23 cellular contexts compared by ENCODE assay signal in the genomic region with DNA sequence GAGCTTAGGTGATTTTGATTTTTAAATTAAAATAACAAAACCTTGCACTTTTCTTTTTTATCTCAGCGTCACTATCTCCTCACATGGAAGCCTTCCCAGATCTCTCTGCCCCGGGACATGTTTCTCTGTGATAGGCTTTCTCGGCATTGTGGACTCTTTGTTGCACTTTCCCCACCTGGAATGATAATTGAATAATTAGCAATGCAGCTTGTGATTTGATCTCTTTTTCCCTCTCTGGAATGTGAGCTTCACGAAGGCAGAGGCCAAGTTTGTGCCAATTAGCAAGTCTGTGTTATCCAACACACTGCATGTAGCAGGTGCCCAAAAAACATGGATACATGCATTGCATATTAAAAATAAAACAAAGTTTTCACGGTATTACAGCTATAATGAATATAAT.
A peak's percentile ranks its signal among the peaks of the same experiment; 100 is the strongest.
DNase-seq lines count a peak whose midpoint lies in the region; ATAC-seq and TF ChIP-seq lines count a peak whose summit lies in the region.
"Had no signal": no experiment of that assay in that cellular context is flagged by ENCODE, and none has a peak within 500 bp of the region (broad histone marks: within the 10 kb centered on the region; RNA-seq: fewer than 3 reads in every experiment).

No MANE protein-coding gene starts in this region.

- H3K36me3 Mint-ChIP-seq in endodermal cell (ENCODE audit: low read depth) = no peaks in the 10 kb centered on the region
- H3K36me3 Mint-ChIP-seq: CD4-positive, CD25-positive, alpha-beta regulatory T cell; CD8-positive, alpha-beta memory T cell had no signal

- H3K4me3 Mint-ChIP-seq in endodermal cell = no peak overlapping the region
- H3K4me3 Mint-ChIP-seq: CD4-positive, CD25-positive, alpha-beta regulatory T cell; CD8-positive, alpha-beta memory T cell; GM23338 had no signal

- H3K9me3 Mint-ChIP-seq in endodermal cell = no peaks in the 10 kb centered on the region
- H3K9me3 Mint-ChIP-seq: GM23338 had no signal

- ATAC-seq in HG02981 (IDR thresholded peaks at IDR 0.05; ENCODE audit: unreplicated experiment) (no peak), HG02938 (IDR thresholded peaks at IDR 0.05; ENCODE audit: unreplicated experiment) (no peak)
- ATAC-seq: GM12878, GM23338, K562 had no signal

- H3K27ac Mint-ChIP-seq in endodermal cell = no peak overlapping the region
- H3K27ac Mint-ChIP-seq: CD4-positive, CD25-positive, alpha-beta regulatory T cell; CD8-positive, alpha-beta memory T cell; GM23338 had no signal

- WGBS in endodermal cell (ENCODE audit: insufficient coverage in 1 of 2, insufficient read length in 1 of 2), 2 experiments = 21 to 47% methylated on average over 3 to 4 of the region's 5 CpGs
- 20% methylated on average over 1 of the region's 5 CpGs; no CpG with 5 or more reads in 1 of the 2 experiments for WGBS in mesodermal cell (ENCODE audit: insufficient coverage in 2 of 2), 2 experiments
- 47% methylated on average over 5 of the region's 5 CpGs for WGBS in smooth muscle cell (ENCODE audit: low lambda C conversion rate)

- H3K4me3 ChIP-seq in endodermal cell (ENCODE audit: low read length) (no peak overlapping the region), mesodermal cell (ENCODE audit: extremely low read depth, insufficient read depth, low read length, poor library complexity, severe bottlenecking) (no peak overlapping the region), smooth muscle cell (no peak overlapping the region)
- H3K4me3 ChIP-seq: GM12878, GM23338, K562 had no signal

- peaks cover 15% of the 10 kb centered on the region for H3K27me3 Mint-ChIP-seq in endodermal cell (ENCODE audit: insufficient read depth)
- H3K27me3 Mint-ChIP-seq: CD4-positive, CD25-positive, alpha-beta regulatory T cell had no signal

- H3F3A ChIP-seq in smooth muscle cell (ENCODE audit: low read depth) = peaks cover 5% of the 10 kb centered on the region

- H3K4me1 ChIP-seq in endodermal cell (ENCODE audit: control insufficient read depth, insufficient read depth, low read length) (peaks cover 2% of the 10 kb centered on the region), mesodermal cell (ENCODE audit: control insufficient read depth, insufficient read depth, low read length, poor library complexity, severe bottlenecking) (peaks cover 19% of the 10 kb centered on the region), smooth muscle cell (ENCODE audit: low read depth) (no peaks in the 10 kb centered on the region)
- H3K4me1 ChIP-seq: BE2C had no signal

- H4K20me1 ChIP-seq in smooth muscle cell (ENCODE audit: low read depth) = no peaks in the 10 kb centered on the region

- H3K27ac ChIP-seq in endodermal cell (ENCODE audit: low read depth, low read length) (peak overlapping the region; percentile 86), mesodermal cell (ENCODE audit: low read depth, low read length, severe bottlenecking) (peak overlapping the region; percentile 55), smooth muscle cell (ENCODE audit: low read depth) (peak overlapping the region; percentile 27)
- H3K27ac ChIP-seq: HL-60 had no signal

- H3K9ac ChIP-seq in endodermal cell (ENCODE audit: extremely low read depth, low read length, poor library complexity, severe bottlenecking) = peak overlapping the region; percentile 56
- no peak overlapping the region for H3K9ac ChIP-seq in smooth muscle cell (ENCODE audit: low read depth)

- H3K79me2 ChIP-seq in smooth muscle cell (ENCODE audit: low read depth) = no peaks in the 10 kb centered on the region

- no peak overlapping the region for H2AFZ ChIP-seq in smooth muscle cell (ENCODE audit: low read depth)

- TF ChIP-seq CTCF in endodermal cell (conservative IDR thresholded peaks at IDR 0.05) (no peak), smooth muscle cell (IDR thresholded peaks at IDR 0.05; ENCODE audit: borderline replicate concordance, insufficient read depth, poor library complexity, severe bottlenecking) (no peak)

- peaks cover 4% of the 10 kb centered on the region for H3K9me3 ChIP-seq in endodermal cell (ENCODE audit: control insufficient read depth, low read length)
- no peaks in the 10 kb centered on the region for H3K9me3 ChIP-seq in mesodermal cell (ENCODE audit: control insufficient read depth, low read length)
- no peaks in the 10 kb centered on the region for H3K9me3 ChIP-seq in smooth muscle cell (replicated peaks; ENCODE audit: low read depth)
- H3K9me3 ChIP-seq: BE2C had no signal

- no peaks in the 10 kb centered on the region for H3K36me3 ChIP-seq in endodermal cell (ENCODE audit: control insufficient read depth, insufficient read depth, low read length)
- no peaks in the 10 kb centered on the region for H3K36me3 ChIP-seq in mesodermal cell (ENCODE audit: control insufficient read depth, insufficient read depth, low read length)
- no peaks in the 10 kb centered on the region for H3K36me3 ChIP-seq in smooth muscle cell (ENCODE audit: low read depth)
- H3K36me3 ChIP-seq: BE2C had no signal

- H3K27me3 ChIP-seq in endodermal cell (ENCODE audit: control insufficient read depth, insufficient read depth, low read length, poor library complexity, severe bottlenecking) (no peaks in the 10 kb centered on the region), smooth muscle cell (ENCODE audit: low read depth) (no peaks in the 10 kb centered on the region)
- H3K27me3 ChIP-seq: BE2C had no signal

- no peak overlapping the region for H3K4me2 ChIP-seq in smooth muscle cell
- H3K4me2 ChIP-seq: GM23338 had no signal

- peaks cover 34% of the 10 kb centered on the region for H3K4me1 Mint-ChIP-seq in endodermal cell
- H3K4me1 Mint-ChIP-seq: CD4-positive, CD25-positive, alpha-beta regulatory T cell; CD8-positive, alpha-beta memory T cell had no signal

- DNase-seq in endodermal cell (no peak), smooth muscle cell (lab: John Stamatoyannopoulos, UW; ENCODE audit: unreplicated experiment) (no peak), amygdala (lab: John Stamatoyannopoulos, UW) (no peak)
- no peak for DNase-seq in stimulated activated naive CD4-positive, alpha-beta T cell (lab: John Stamatoyannopoulos, UW)
- DNase-seq: ACHN; BE2C; C1 segment of cervical spinal cord; CD4-positive, CD25-positive, alpha-beta regulatory T cell; CD8-positive, alpha-beta memory T cell; COR-L47; DMS 273 treated with DMSO at 0.1 percent for 48 hours; DMS53; DND-41; EL; HCEC 1CT; IMR-90 had no signal

Comparison
In these comparisons a context has a peak if more than half of its experiments do, and no peak if none do; other contexts are left out.
1. H3K27ac ChIP-seq: peak in every context shown above with its lines; median percentile 86 in endodermal cell; 55 in mesodermal cell; 27 in smooth muscle cell.